1 cellular context compared by ENCODE assay signal in the genomic region with DNA sequence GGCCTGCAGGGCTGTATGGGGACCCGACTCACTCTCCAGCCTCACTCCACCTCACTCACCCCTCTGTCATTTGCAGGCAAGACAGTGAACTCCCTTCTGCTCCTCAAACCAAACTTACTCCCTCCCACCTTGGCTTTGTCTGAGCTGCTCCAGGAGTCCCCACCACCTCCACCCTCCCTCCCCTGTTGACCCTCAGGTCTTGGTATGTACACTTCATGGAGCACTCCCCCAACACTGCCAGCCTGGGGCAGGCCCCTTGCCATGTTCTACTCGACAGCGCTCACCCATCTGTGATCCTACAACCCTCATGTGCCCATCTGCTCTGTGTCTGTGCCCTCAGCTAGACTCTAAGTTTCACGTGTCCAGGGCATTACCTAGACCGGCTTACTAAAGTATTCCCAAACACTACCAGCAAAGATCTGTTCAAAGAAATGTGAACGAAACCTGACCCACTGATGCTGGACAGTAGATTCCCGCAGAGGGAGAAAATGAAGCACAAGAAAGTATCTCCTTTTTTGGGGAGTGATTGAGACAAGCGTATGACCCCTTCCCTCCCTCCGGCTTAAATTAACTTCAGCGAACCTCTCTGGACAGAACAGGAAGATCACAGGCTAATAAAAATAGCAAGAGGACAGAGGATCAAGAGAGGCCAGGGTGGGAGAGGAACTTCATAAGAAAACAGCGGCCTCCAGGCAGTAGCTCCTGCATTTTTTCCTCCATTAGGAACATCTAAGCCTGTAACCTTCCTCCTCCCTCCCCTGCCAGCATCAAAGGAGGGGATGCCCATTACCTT.
TF ChIP-seq lines count a peak whose summit lies in the region.

No MANE protein-coding gene starts in this region.

TF ChIP-seq in IMR-90, 13 proteins besides CTCF, POLR2A, EP300 and RAD21:
- TF ChIP-seq NFE2L2 (IDR thresholded peaks at IDR 0.05; ENCODE audit: low read depth, low read length) (no peak), SMC3 (IDR thresholded peaks at IDR 0.05; ENCODE audit: low read depth, low read length) (no peak), RFX5 (IDR thresholded peaks at IDR 0.05; ENCODE audit: low read depth, low read length) (no peak)
